Comparison of ENCODE assay signal across 9 cellular contexts in the genomic region with DNA sequence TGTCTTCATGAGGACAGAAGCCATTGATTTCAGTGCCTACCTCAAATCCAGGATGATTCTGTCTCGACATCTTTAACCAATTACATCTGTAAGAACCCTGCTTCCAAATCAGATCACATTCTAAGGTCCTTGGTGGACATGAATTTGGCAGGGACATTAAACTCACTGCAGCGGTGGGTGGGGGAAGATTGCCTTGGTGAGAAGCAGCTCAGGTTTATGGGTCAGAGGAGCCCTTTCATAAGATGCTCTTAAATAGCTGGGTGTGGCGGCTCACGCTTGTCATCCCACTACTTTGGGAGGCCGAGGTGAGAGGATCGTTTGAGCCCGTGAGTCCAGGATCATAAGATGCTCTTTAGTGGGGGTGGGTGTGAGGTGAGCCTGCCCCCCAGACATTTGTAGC. TPM values are rescaled to one million over a fixed set of nuclear protein-coding genes. Genes with fewer than 3 reads are reported as not detected.
DNase-seq lines count a peak whose midpoint lies in the region; ATAC-seq and TF ChIP-seq lines count a peak whose summit lies in the region.
"Had no signal": no experiment of that assay in that cellular context is flagged by ENCODE, and none has a peak within 500 bp of the region (broad histone marks: within the 10 kb centered on the region; RNA-seq: fewer than 3 reads in every experiment).

No MANE protein-coding gene starts in this region.

- H3K9me3 Mint-ChIP-seq in activated CD4-positive, alpha-beta memory T cell treated with anti-CD3 and anti-CD28 coated beads for 36 hours = no peaks in the 10 kb centered on the region

- no peak overlapping the region for H3K4me3 Mint-ChIP-seq in activated CD4-positive, alpha-beta memory T cell treated with anti-CD3 and anti-CD28 coated beads for 36 hours

- DNase-seq in HFF-Myc (ENCODE audit: extremely low read depth, low read depth) (no peak), fibroblast of the aortic adventitia (ENCODE audit: low read depth) (peak; percentile 62), posterior vena cava (ENCODE audit: low spot score) (no peak)
- DNase-seq in activated CD4-positive, alpha-beta memory T cell treated with anti-CD3 and anti-CD28 coated beads for 36 hours = no peak
- DNase-seq: activated gamma-delta T cell, MM.1S had no signal

- ATAC-seq in GM18498 (IDR thresholded peaks at IDR 0.05; ENCODE audit: unreplicated experiment) (no peak), HG02970 (IDR thresholded peaks at IDR 0.05; ENCODE audit: low FRiP score, unreplicated experiment) (no peak)

- CTCF ChIA-PET in activated CD4-positive, alpha-beta memory T cell treated with anti-CD3 and anti-CD28 coated beads for 36 hours (lab: Charles Lee) = interaction anchor here (1.0 to 1.8 kb wide), 4 partner anchors 22 to 209 kb away, joined by 3 to 6 read pairs (median 6); a partner anchor contains a TSS

- peaks cover 16% of the 10 kb centered on the region for H3K36me3 Mint-ChIP-seq in activated CD4-positive, alpha-beta memory T cell treated with anti-CD3 and anti-CD28 coated beads for 36 hours

- no peak for TF ChIP-seq CTCF in HFF-Myc (IDR thresholded peaks at IDR 0.05; ENCODE audit: low read depth, low read length, missing control alignments)
- no peak for TF ChIP-seq CTCF in fibroblast of the aortic adventitia (IDR thresholded peaks at IDR 0.05; ENCODE audit: insufficient read depth, low read length)

- H3K27ac ChIP-seq in skeletal muscle tissue (ENCODE audit: low read depth, low read length) = peak overlapping the region; percentile 79

- H3K9me3 ChIP-seq in skeletal muscle tissue (ENCODE audit: control insufficient read depth in 3 of 3, low read length in 3 of 3) = no peaks in the 10 kb centered on the region

- H3K4me3 ChIP-seq in HFF-Myc (replicated peaks; ENCODE audit: low read depth, low read length) (0 out of 2 replicates have a peak overlapping the region, but pooled peaks have one; percentile 16), fibroblast of the aortic adventitia (ENCODE audit: low read depth, low read length) (no peak overlapping the region), skeletal muscle tissue (ENCODE audit: low read length in 3 of 3) (no peak overlapping the region)

- POLR2A ChIA-PET in activated CD4-positive, alpha-beta memory T cell treated with anti-CD3 and anti-CD28 coated beads for 36 hours (lab: Charles Lee) = interaction anchor here (1.0 to 2.0 kb wide), 3 partner anchors 29 to 60 kb away, joined by 3 to 6 read pairs (median 5); no protein-coding TSS in a partner anchor

- no peaks in the 10 kb centered on the region for H3K27me3 Mint-ChIP-seq in activated CD4-positive, alpha-beta memory T cell treated with anti-CD3 and anti-CD28 coated beads for 36 hours

- H3K27me3 ChIP-seq in skeletal muscle tissue (ENCODE audit: control insufficient read depth in 3 of 3, insufficient read depth in 3 of 3, low read length in 3 of 3) = peaks cover 0 to 30% (median 16%) of the 10 kb centered on the region in 3 donors

- no peaks in the 10 kb centered on the region for H3K36me3 ChIP-seq in skeletal muscle tissue (ENCODE audit: control insufficient read depth in 3 of 3, insufficient read depth in 3 of 3, low read length in 3 of 3)

- peaks cover 59 to 68% (median 67%) of the 10 kb centered on the region in 3 donors for H3K4me1 ChIP-seq in skeletal muscle tissue (ENCODE audit: control insufficient read depth in 3 of 3, insufficient read depth in 3 of 3, low read length in 3 of 3)

- peak overlapping the region; percentile 66 for H3K27ac Mint-ChIP-seq in activated CD4-positive, alpha-beta memory T cell treated with anti-CD3 and anti-CD28 coated beads for 36 hours

- H3K4me1 Mint-ChIP-seq in activated CD4-positive, alpha-beta memory T cell treated with anti-CD3 and anti-CD28 coated beads for 36 hours (ENCODE audit: low read depth) = peaks cover 73% of the 10 kb centered on the region

- intact Hi-C loops in activated CD4-positive, alpha-beta memory T cell treated with anti-CD3 and anti-CD28 coated beads for 36 hours (cut with micrococcal nuclease) = no loop called here
- intact Hi-C loops in posterior vena cava (cut with DNase I) = loop anchor here in 1 of 2 donors (10.0 kb wide), 1 partner anchor 158 kb away; no protein-coding TSS in a partner anchor

- peak overlapping the region in 2 of 3 donors; percentile 28 to 41 for H3K9ac ChIP-seq in skeletal muscle tissue (ENCODE audit: low read depth in 1 of 3, low read length in 3 of 3)

RNA-seq across cellular contexts. Expression of a gene that starts 42.9 kb away (rescaled TPM):
- 10 to 100 TPM; 23.9 to 24.1 TPM for total RNA-seq in activated CD4-positive, alpha-beta memory T cell treated with anti-CD3 and anti-CD28 coated beads for 36 hours
- total RNA-seq in fibroblast of the aortic adventitia (ENCODE audit: low replicate concordance) = 18.6 and 75.0 TPM in 2 replicates
- 9.9 TPM for total RNA-seq in skeletal muscle tissue
- 10 to 100 TPM; 60.6 to 77.3 TPM for total RNA-seq in posterior vena cava
